8 cellular contexts compared by ENCODE assay signal in the genomic region with DNA sequence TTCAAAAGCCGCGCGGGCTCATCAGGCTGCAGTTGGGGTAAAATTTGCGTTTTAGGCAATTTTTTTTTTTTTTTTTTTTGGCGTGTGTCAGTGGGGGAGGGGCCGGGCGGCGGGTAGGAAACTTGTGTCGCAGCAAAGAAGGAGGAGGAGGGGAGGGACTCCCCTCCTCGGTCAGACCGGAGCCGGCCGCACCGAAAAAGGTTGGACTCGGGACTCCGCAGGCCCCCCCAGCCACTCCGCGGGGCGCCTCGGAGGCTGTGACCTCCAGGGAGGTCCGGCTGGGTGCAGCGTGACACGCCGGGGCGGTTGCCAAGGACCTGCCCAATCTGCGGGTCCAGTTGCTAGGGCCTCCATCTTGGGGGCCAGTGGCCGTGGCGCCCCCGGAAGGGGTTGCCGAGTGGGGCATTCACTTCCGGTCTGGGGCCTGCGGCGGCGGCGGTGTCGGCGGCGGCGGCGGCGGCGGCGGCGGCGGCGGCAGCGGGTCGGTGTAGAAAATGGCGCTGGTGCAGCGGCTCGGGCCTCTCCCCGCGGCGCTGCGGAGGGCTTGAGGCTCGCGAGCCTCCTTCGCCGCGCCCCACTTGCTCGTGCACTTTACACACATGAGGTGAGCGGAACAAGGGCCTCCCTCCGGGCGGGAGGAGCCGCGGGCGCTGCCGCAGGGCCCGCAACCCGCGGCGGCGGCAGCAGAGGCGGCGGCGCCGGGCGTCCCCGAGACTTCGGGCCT. TPM values are rescaled to one million over a fixed set of nuclear protein-coding genes. Genes with fewer than 3 reads are reported as not detected.
DNase-seq lines count a peak whose midpoint lies in the region; ATAC-seq, FAIRE-seq and TF ChIP-seq lines count a peak whose summit lies in the region.

A gene (plus strand): TSS at position 409 of the 724 bp plus-strand sequence. CDS start 191 bp downstream, at position 600.

- H3K4me1 ChIP-seq in kidney (ENCODE audit: control insufficient read depth in 1 of 2, insufficient read depth in 1 of 2, low read depth in 1 of 2, low read length in 2 of 2) = peaks cover 11 to 17% of the 10 kb centered on the region in 2 donors

- no peaks in the 10 kb centered on the region for H3K27me3 ChIP-seq in AG04450 (ENCODE audit: control insufficient read depth, insufficient read depth, low read length)

- H3K9ac ChIP-seq in kidney (ENCODE audit: low read length in 2 of 2) = peak within 1 kb of the TSS; percentile 80 to 96

- DNase-seq in AG04450 (ENCODE audit: low read depth, low spot score) = peak; percentile 59
- peak; percentile 84 for DNase-seq in NCI-H345 (lab: John Stamatoyannopoulos, UW)
- peak; percentile 65 for DNase-seq in activated CD4-positive, alpha-beta T cell treated with anti-CD3 and anti-CD28 coated beads for 1 hour
- DNase-seq in cerebellum (ENCODE audit: low spot score) = peak; percentile 93
- DNase-seq in kidney = peak; percentile 97
- DNase-seq in stimulated activated CD4-positive, alpha-beta T cell treated with anti-CD3 and anti-CD28 coated beads, Interleukin-15, amount 100 ng/mL, for 24 hours = peak; percentile 89

- peak within 1 kb of the TSS; percentile 87 for H3K4me3 ChIP-seq in AG04450 (ENCODE audit: low read depth, low read length)
- H3K4me3 ChIP-seq in kidney (ENCODE audit: low read length in 2 of 2) = peak within 1 kb of the TSS; percentile 89 to 97

- H3K36me3 ChIP-seq in kidney (ENCODE audit: control insufficient read depth in 1 of 2, insufficient read depth in 2 of 2, low read length in 2 of 2) = no peaks in the 10 kb centered on the region

- POLR2A ChIA-PET in AG04450 (lab: Yijun Ruan, JAX) = no interaction called here

- no peak for TF ChIP-seq CTCF in AG04450 (IDR thresholded peaks at IDR 0.05; ENCODE audit: low read depth, low read length)
- no peak for TF ChIP-seq CTCF in kidney (IDR thresholded peaks at IDR 0.05; ENCODE audit: borderline replicate concordance, extremely low read depth, insufficient read depth)

- H3K9me3 ChIP-seq in AG04450 (ENCODE audit: control insufficient read depth, insufficient read depth, low read length) = no peaks in the 10 kb centered on the region; the same call in 1 of the 2 replicates
- no peaks in the 10 kb centered on the region for H3K9me3 ChIP-seq in kidney (ENCODE audit: control insufficient read depth in 1 of 2, low read length in 2 of 2)

- H3K27ac ChIP-seq in AG04450 (ENCODE audit: low read depth, low read length) (peak within 1 kb of the TSS; percentile 91), kidney (ENCODE audit: low read depth in 2 of 2, low read length in 2 of 2) (peak within 1 kb of the TSS; percentile 96 to 97)

- no peak for FAIRE-seq in kidney (lab: Jason Lieb, UNC)

- peak; percentile 81 for ATAC-seq in GM18870 (IDR thresholded peaks at IDR 0.05; ENCODE audit: unreplicated experiment)
- ATAC-seq in HG03108 (IDR thresholded peaks at IDR 0.05; ENCODE audit: unreplicated experiment) = peak; percentile 85

- intact Hi-C loops in kidney (cut with DNase I) = no loop called here

- CTCF ChIA-PET in AG04450 (lab: Charles Lee) = no interaction called here

RNA-seq across cellular contexts. Expression of the gene that starts here (rescaled TPM):
- polyA plus RNA-seq in AG04450 (2011; rRNA removed) (62.7 and 76.2 TPM in 2 replicates), kidney (ENCODE audit: insufficient read depth, low read depth, low replicate concordance) (8.0 TPM)
- polyA minus RNA-seq in AG04450 (2011; rRNA and poly(A)+ RNA removed) = 136 and 139 TPM in 2 replicates
- total RNA-seq in cerebellum (119 TPM), kidney (61.9 TPM)

Comparison
In these comparisons a context has a peak if more than half of its experiments do, and no peak if none do; other contexts are left out.
1. Peak in every context shown above with its lines: DNase-seq, ATAC-seq, H3K4me3 ChIP-seq and H3K27ac ChIP-seq.